In the genomic region with DNA sequence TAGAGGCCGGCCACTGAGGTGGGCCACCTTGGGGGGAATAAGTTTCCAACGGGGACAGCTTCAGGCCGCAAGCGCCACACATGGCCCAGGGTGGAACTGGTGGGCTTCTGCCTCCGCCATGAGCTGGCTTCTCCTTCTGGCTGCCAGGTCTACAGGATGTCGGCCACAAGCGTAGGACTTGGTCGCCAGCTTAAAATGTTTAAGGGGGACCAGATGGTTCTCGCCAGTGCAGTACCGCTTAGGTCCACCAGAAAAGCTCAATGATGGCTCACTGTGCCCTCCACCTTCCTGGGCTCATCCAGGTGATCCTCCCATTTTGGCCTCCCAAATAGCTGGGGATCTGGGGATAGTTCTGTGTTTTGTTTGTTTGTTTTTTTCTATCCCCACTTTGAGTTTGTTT, we compare ENCODE assay signal across 1 cellular context.
TF ChIP-seq lines count a peak whose summit lies in the region.

No MANE protein-coding gene starts in this region.

TF ChIP-seq in HepG2, 621 proteins besides CTCF, POLR2A, EP300 and RAD21 (continued from another document):
- TF ChIP-seq ZNF75D (CRISPR knock-in tag; IDR thresholded peaks at IDR 0.05; ENCODE audit: borderline replicate concordance) = no peak
- TF ChIP-seq, protein P1, sequence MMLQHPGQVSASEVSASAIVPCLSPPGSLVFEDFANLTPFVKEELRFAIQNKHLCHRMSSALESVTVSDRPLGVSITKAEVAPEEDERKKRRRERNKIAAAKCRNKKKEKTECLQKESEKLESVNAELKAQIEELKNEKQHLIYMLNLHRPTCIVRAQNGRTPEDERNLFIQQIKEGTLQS (CRISPR knock-in tag; IDR thresholded peaks at IDR 0.05) = no peak
- TF ChIP-seq, protein P2, sequence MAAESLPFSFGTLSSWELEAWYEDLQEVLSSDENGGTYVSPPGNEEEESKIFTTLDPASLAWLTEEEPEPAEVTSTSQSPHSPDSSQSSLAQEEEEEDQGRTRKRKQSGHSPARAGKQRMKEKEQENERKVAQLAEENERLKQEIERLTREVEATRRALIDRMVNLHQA (CRISPR knock-in tag; IDR thresholded peaks at IDR 0.05) = no peak
- no peak for TF ChIP-seq ZNF331 (CRISPR knock-in tag; IDR thresholded peaks at IDR 0.05)
- no peak for TF ChIP-seq PTBP1 (IDR thresholded peaks at IDR 0.05; ENCODE audit: low read depth, low read length, poor library complexity, severe bottlenecking)
- no peak for TF ChIP-seq ZKSCAN1 (IDR thresholded peaks at IDR 0.05; ENCODE audit: low read length)
- TF ChIP-seq CAMTA2 (CRISPR knock-in tag; IDR thresholded peaks at IDR 0.05; ENCODE audit: borderline replicate concordance) = no peak
- no peak for TF ChIP-seq RAD51 (IDR thresholded peaks at IDR 0.05; ENCODE audit: borderline replicate concordance)
- TF ChIP-seq ATF7-NPFF (CRISPR knock-in tag; IDR thresholded peaks at IDR 0.05; ENCODE audit: low read depth) = no peak
- TF ChIP-seq, protein P3, sequence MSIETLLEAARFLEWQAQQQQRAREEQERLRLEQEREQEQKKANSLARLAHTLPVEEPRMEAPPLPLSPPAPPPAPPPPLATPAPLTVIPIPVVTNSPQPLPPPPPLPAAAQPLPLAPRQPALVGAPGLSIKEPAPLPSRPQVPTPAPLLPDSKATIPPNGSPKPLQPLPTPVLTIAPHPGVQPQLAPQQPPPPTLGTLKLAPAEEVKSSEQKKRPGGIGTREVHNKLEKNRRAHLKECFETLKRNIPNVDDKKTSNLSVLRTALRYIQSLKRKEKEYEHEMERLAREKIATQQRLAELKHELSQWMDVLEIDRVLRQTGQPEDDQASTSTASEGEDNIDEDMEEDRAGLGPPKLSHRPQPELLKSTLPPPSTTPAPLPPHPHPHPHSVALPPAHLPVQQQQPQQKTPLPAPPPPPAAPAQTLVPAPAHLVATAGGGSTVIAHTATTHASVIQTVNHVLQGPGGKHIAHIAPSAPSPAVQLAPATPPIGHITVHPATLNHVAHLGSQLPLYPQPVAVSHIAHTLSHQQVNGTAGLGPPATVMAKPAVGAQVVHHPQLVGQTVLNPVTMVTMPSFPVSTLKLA (IDR thresholded peaks at IDR 0.05) = no peak
- TF ChIP-seq ZNF441 (CRISPR knock-in tag; IDR thresholded peaks at IDR 0.05; ENCODE audit: borderline replicate concordance) = no peak
TF ChIP-seq in HepG2: peak in this region for 0.
